ENCODE assay signal across 15 cellular contexts in genomic region chr5:111398013-111398412, GRCh38.
"Had no signal": no experiment of that assay in that cellular context is flagged by ENCODE, and none has a peak within 500 bp of the region (broad histone marks: within the 10 kb centered on the region; RNA-seq: fewer than 3 reads in every experiment).

No MANE protein-coding gene starts in this region.

- H3K4me1 ChIP-seq: left ventricle myocardium inferior, psoas muscle, right lobe of liver, spleen, upper lobe of left lung had no signal

- H3K4me3 ChIP-seq: left ventricle myocardium inferior, psoas muscle, right lobe of liver, spleen, upper lobe of left lung had no signal

- H3K27ac Mint-ChIP-seq: memory B cell; stimulated activated naive B cell treated with anti-CD40 and anti-IgM and Interleukin-4, amounts not matched to agents 10 μg/mL and 1 μg/mL and 100 μg/mL, for 72 hours had no signal

- H3K4me1 Mint-ChIP-seq: memory B cell; stimulated activated naive B cell treated with anti-CD40 and anti-IgM and Interleukin-4, amounts not matched to agents 10 μg/mL and 1 μg/mL and 100 μg/mL, for 72 hours had no signal

- H3K4me3 Mint-ChIP-seq: memory B cell; stimulated activated naive B cell treated with anti-CD40 and anti-IgM and Interleukin-4, amounts not matched to agents 10 μg/mL and 1 μg/mL and 100 μg/mL, for 72 hours had no signal

- H3K36me3 Mint-ChIP-seq: stimulated activated naive B cell treated with anti-CD40 and anti-IgM and Interleukin-4, amounts not matched to agents 10 μg/mL and 1 μg/mL and 100 μg/mL, for 72 hours had no signal

- DNase-seq: activated CD4-positive, alpha-beta T cell treated with anti-CD3 and anti-CD28 coated beads for 1 hour; amygdala; brain microvascular endothelial cell; effector memory CD4-positive, alpha-beta T cell; islet precursor cell; left ventricle myocardium inferior; psoas muscle; right lobe of liver; spleen; stimulated activated CD4-positive, alpha-beta T cell treated with anti-CD3 and anti-CD28 coated beads, Interleukin-1b, Interleukin-23, amount 100 ng/mL, for 48 hours; stimulated activated naive B cell treated with anti-CD40 and anti-IgM and Interleukin-4, amounts not matched to agents 10 μg/mL and 1 μg/mL and 100 μg/mL, for 72 hours; SW 1271; upper lobe of left lung had no signal

- H3K27me3 Mint-ChIP-seq: memory B cell; stimulated activated naive B cell treated with anti-CD40 and anti-IgM and Interleukin-4, amounts not matched to agents 10 μg/mL and 1 μg/mL and 100 μg/mL, for 72 hours had no signal

- FAIRE-seq: frontal cortex had no signal

- H3K9me3 Mint-ChIP-seq: memory B cell; stimulated activated naive B cell treated with anti-CD40 and anti-IgM and Interleukin-4, amounts not matched to agents 10 μg/mL and 1 μg/mL and 100 μg/mL, for 72 hours had no signal

- H3K27me3 ChIP-seq: brain microvascular endothelial cell, right lobe of liver, spleen, upper lobe of left lung had no signal

- ATAC-seq: psoas muscle; right lobe of liver; stimulated activated naive B cell treated with anti-CD40 and anti-IgM and Interleukin-4, amounts not matched to agents 10 μg/mL and 1 μg/mL and 100 μg/mL, for 72 hours had no signal

- H3K9me3 ChIP-seq: psoas muscle, right lobe of liver, spleen, upper lobe of left lung had no signal

- H3K27ac ChIP-seq: brain microvascular endothelial cell, left ventricle myocardium inferior, psoas muscle, right lobe of liver, spleen, upper lobe of left lung had no signal

- H3K36me3 ChIP-seq: brain microvascular endothelial cell, left ventricle myocardium inferior, right lobe of liver, spleen, upper lobe of left lung had no signal
